ENCODE assay signal across 11 cellular contexts in genomic region chr12:14959916-14960315, GRCh38. TPM values are rescaled to one million over a fixed set of nuclear protein-coding genes. Genes with fewer than 3 reads are reported as not detected.
DNase-seq lines count a peak whose midpoint lies in the region; ATAC-seq, FAIRE-seq and TF ChIP-seq lines count a peak whose summit lies in the region.
"Had no signal": no experiment of that assay in that cellular context is flagged by ENCODE, and none has a peak within 500 bp of the region (broad histone marks: within the 10 kb centered on the region; RNA-seq: fewer than 3 reads in every experiment).

No MANE protein-coding gene starts in this region.

- H3K27me3 ChIP-seq in PC-9 (ENCODE audit: insufficient read depth, low read depth) (no peaks in the 10 kb centered on the region), skeletal muscle tissue (ENCODE audit: control insufficient read depth in 3 of 3, insufficient read depth in 3 of 3, low read length in 3 of 3) (no peaks in the 10 kb centered on the region)

- H3K36me3 ChIP-seq in PC-9 (ENCODE audit: low read depth) (0 out of 2 replicates have a peak, but pooled peaks cover 5% of the 10 kb centered on the region), skeletal muscle tissue (ENCODE audit: control insufficient read depth in 3 of 3, insufficient read depth in 3 of 3, low read length in 3 of 3) (no peaks in the 10 kb centered on the region)

- no peak for TF ChIP-seq POLR2A in H54 (IDR thresholded peaks at IDR 0.05; ENCODE audit: low read depth, low read length)

- peaks cover 60% of the 10 kb centered on the region for H3K36me3 Mint-ChIP-seq in effector memory CD8-positive, alpha-beta T cell (ENCODE audit: insufficient read depth)

- peaks cover 0 to 1% of the 10 kb centered on the region in 2 donors for H3K9me3 Mint-ChIP-seq in effector memory CD8-positive, alpha-beta T cell

- peak overlapping the region; percentile 98 to 99 for H3K4me3 Mint-ChIP-seq in effector memory CD8-positive, alpha-beta T cell

- intact Hi-C loops in PC-9 (cut with micrococcal nuclease; ENCODE audit: unreplicated experiment) (loop anchor here (2.0 kb wide), 2 partner anchors 35 to 185 kb away; a partner anchor contains a TSS), head of caudate nucleus (cut with DNase I) (no loop called here)

- H3K27ac Mint-ChIP-seq in effector memory CD8-positive, alpha-beta T cell: peak overlapping the region; percentile 98 to 99

- H2AFZ ChIP-seq in PC-9: no peak overlapping the region

- H3K4me3 ChIP-seq in GM12865 (ENCODE audit: low read depth, low read length) (peak overlapping the region; percentile 98), PC-9 (peak overlapping the region; percentile 54; the same call in 1 of the 2 replicates), skeletal muscle tissue (ENCODE audit: low read length in 3 of 3) (peak overlapping the region in 1 of 3 donors; percentile 63)

- DNase-seq in GM12865 (ENCODE audit: low read depth) (no peak), PC-9 (no peak), head of caudate nucleus (no peak), foreskin melanocyte (no peak), H54 (ENCODE audit: insufficient read length, low spot score) (no peak)
- no peak for DNase-seq in effector memory CD8-positive, alpha-beta T cell
- DNase-seq: NCI-H2029 treated with DMSO at 0.1 percent for 48 hours had no signal

- POLR2A ChIA-PET in PC-9 (lab: Charles Lee; ENCODE audit: unreplicated experiment): no interaction called here

- FAIRE-seq in H54 (lab: Jason Lieb, UNC): no peak

- TF ChIP-seq CTCF in GM12865 (IDR thresholded peaks at IDR 0.05; ENCODE audit: insufficient read depth, low read depth, low read length, missing control alignments): no peak
- no peak for TF ChIP-seq CTCF in PC-9 (conservative IDR thresholded peaks at IDR 0.05)

- BruUV-seq in PC-9 (replicated peaks; lab: Mats Ljungman, UMichigan): no TSS peak

- H3K27ac ChIP-seq in PC-9 (peak overlapping the region; percentile 83), skeletal muscle tissue (ENCODE audit: low read depth, low read length) (peak overlapping the region; percentile 71)

- no peaks in the 10 kb centered on the region for H3K27me3 Mint-ChIP-seq in effector memory CD8-positive, alpha-beta T cell

- H3K9ac ChIP-seq in skeletal muscle tissue (ENCODE audit: low read depth in 1 of 3, low read length in 3 of 3): no peak overlapping the region

- H3K4me1 Mint-ChIP-seq in effector memory CD8-positive, alpha-beta T cell (ENCODE audit: low read depth in 2 of 2): peaks cover 54 to 84% of the 10 kb centered on the region in 2 donors

- H3K9me3 ChIP-seq in PC-9 (ENCODE audit: insufficient read depth, low read depth): no peaks in the 10 kb centered on the region
- H3K9me3 ChIP-seq in skeletal muscle tissue (ENCODE audit: control insufficient read depth in 3 of 3, low read length in 3 of 3): no peaks in the 10 kb centered on the region

- CTCF ChIA-PET in PC-9 (lab: Charles Lee): interaction anchor here (0.7 kb wide), 1 partner anchor 286 kb away, joined by 3 read pairs; no protein-coding TSS in a partner anchor

- H3F3A ChIP-seq in PC-9 (ENCODE audit: insufficient read depth, low read depth): peaks cover 29% of the 10 kb centered on the region

- H3K79me2 ChIP-seq in PC-9 (ENCODE audit: low read depth): peaks cover 47% of the 10 kb centered on the region

- H3K4me1 ChIP-seq in PC-9 (replicated peaks; ENCODE audit: insufficient read depth): peaks cover 56% of the 10 kb centered on the region
- H3K4me1 ChIP-seq in skeletal muscle tissue (ENCODE audit: control insufficient read depth in 3 of 3, insufficient read depth in 3 of 3, low read length in 3 of 3): peaks cover 0 to 4% (median 0%) of the 10 kb centered on the region in 3 donors

- no peak for ATAC-seq in effector memory CD8-positive, alpha-beta T cell (replicated peaks)
- ATAC-seq in GM19023 (IDR thresholded peaks at IDR 0.05; ENCODE audit: unreplicated experiment): no peak

- no peaks in the 10 kb centered on the region for H3K9me2 ChIP-seq in PC-9 (ENCODE audit: insufficient read depth)

- peak overlapping the region; percentile 81 for H3K4me2 ChIP-seq in PC-9

- no peaks in the 10 kb centered on the region for H4K20me1 ChIP-seq in PC-9 (ENCODE audit: insufficient read depth)

RNA-seq across cellular contexts. Expression of gene ARHGDIB, which starts 1.5 kb away (rescaled TPM):
- total RNA-seq in PC-9 (2021): 307 and 470 TPM in 2 replicates
- total RNA-seq in skeletal muscle tissue: 17.2 TPM

RNA-seq across cellular contexts. Expression of gene PDE6H, which starts 12.9 kb away (rescaled TPM):
- total RNA-seq in PC-9 (2021): not detected in 2 replicates
- total RNA-seq in skeletal muscle tissue: not detected
- total RNA-seq: epithelial cell of proximal tubule, mesenteric fat pad had no signal

RNA-seq across cellular contexts. Expression of gene ERP27, which starts 21.6 kb away (rescaled TPM):
- 14.9 and 33.4 TPM in 2 replicates for total RNA-seq in PC-9 (2021)
- not detected for total RNA-seq in skeletal muscle tissue

Comparison
In these comparisons a context has a peak if more than half of its experiments do, and no peak if none do; other contexts are left out.
1. RNA of gene ARHGDIB, which starts 1.5 kb away (total RNA-seq): 307 to 470 TPM in PC-9; 17.2 TPM in skeletal muscle tissue (single experiment); every median in the first group is over 10 times any median in the second.
2. RNA of gene ERP27, which starts 21.6 kb away (total RNA-seq): 14.9 to 33.4 TPM in PC-9; not detected in skeletal muscle tissue (single experiment); every median in the first group is over 10 times any median in the second.